Comparison of ENCODE assay signal across 1 cellular context in genomic region chrX:48578661-48579128, GRCh38.
TF ChIP-seq lines count a peak whose summit lies in the region.

No MANE protein-coding gene starts in this region.

TF ChIP-seq in A549, 52 proteins besides CTCF, POLR2A, EP300 and RAD21 (continued from another document):
- TF ChIP-seq PBX3 (IDR thresholded peaks at IDR 0.05): no peak
- TF ChIP-seq RARB (CRISPR knock-in tag; IDR thresholded peaks at IDR 0.05): peak; percentile 59; the same call in 1 of the 2 replicates
- no peak for TF ChIP-seq NPAS2 (CRISPR knock-in tag; IDR thresholded peaks at IDR 0.05; ENCODE audit: borderline replicate concordance)
- TF ChIP-seq ZSCAN20 (CRISPR knock-in tag; IDR thresholded peaks at IDR 0.05): no peak
- TF ChIP-seq BHLHE40 (IDR thresholded peaks at IDR 0.05; ENCODE audit: low read depth, low read length): no peak
- TF ChIP-seq HES2 (IDR thresholded peaks at IDR 0.05): no peak
- TF ChIP-seq BCL3 (IDR thresholded peaks at IDR 0.05): no peak
- TF ChIP-seq CHD4 (IDR thresholded peaks at IDR 0.05; ENCODE audit: borderline replicate concordance): no peak
